Comparison of ENCODE assay signal across 10 cellular contexts in genomic region chr22:21791635-21792625, GRCh38. TPM values are rescaled to one million over a fixed set of nuclear protein-coding genes. Genes with fewer than 3 reads are reported as not detected.
A peak's percentile ranks its signal among the peaks of the same experiment; 100 is the strongest.
DNase-seq lines count a peak whose midpoint lies in the region; ATAC-seq and TF ChIP-seq lines count a peak whose summit lies in the region.
"Had no signal": no experiment of that assay in that cellular context is flagged by ENCODE, and none has a peak within 500 bp of the region (broad histone marks: within the 10 kb centered on the region; RNA-seq: fewer than 3 reads in every experiment).

No MANE protein-coding gene starts in this region.

- H2AFZ ChIP-seq in H9 (ENCODE audit: low read length) (no peak overlapping the region), neuronal stem cell (ENCODE audit: low read length) (no peak overlapping the region)

- H3K36me3 Mint-ChIP-seq in CD8-positive, alpha-beta T cell: peaks cover 54% of the 10 kb centered on the region
- H3K36me3 Mint-ChIP-seq in H9 (ENCODE audit: insufficient read depth in 1 of 3, low read depth in 3 of 3): peaks cover 13 to 40% (median 37%) of the 10 kb centered on the region in 3 experiments; a peak in 6 of 7 replicates
- peaks cover 34% of the 10 kb centered on the region for H3K36me3 Mint-ChIP-seq in Caco-2 (ENCODE audit: insufficient read depth, unreplicated experiment)

- H3K18ac ChIP-seq in H9 (ENCODE audit: insufficient read length, low read depth, low read length): no peak overlapping the region
- no peak overlapping the region for H3K18ac ChIP-seq in neuronal stem cell (ENCODE audit: low read length)

- DNase-seq in CD8-positive, alpha-beta T cell: peak in 1 of 7 experiments; percentile 1
- DNase-seq in H9 (no peak), right lobe of liver (no peak), Caco-2 (no peak), posterior cingulate gyrus (no peak), gastrocnemius medialis (no peak), neuronal stem cell (ENCODE audit: low spot score) (no peak)
- DNase-seq in activated CD8-positive, alpha-beta memory T cell treated with anti-CD3 and anti-CD28 coated beads, Interleukin-2, amount 50 U/mL, for 24 hours (ENCODE audit: extremely low read depth): peak; percentile 27
- DNase-seq: DMS 273 treated with DMSO at 0.1 percent for 48 hours had no signal

- peaks cover 18% of the 10 kb centered on the region for H3K36me3 ChIP-seq in CD8-positive, alpha-beta T cell (ENCODE audit: insufficient read depth, low read length)
- H3K36me3 ChIP-seq in right lobe of liver (peaks cover 0 to 23% (median 0%) of the 10 kb centered on the region in 4 donors), Caco-2 (ENCODE audit: control insufficient read depth, insufficient read depth, low read length) (no peaks in the 10 kb centered on the region; the same call in 1 of the 2 replicates), gastrocnemius medialis (peaks cover 2 to 19% of the 10 kb centered on the region in 2 donors), neuronal stem cell (replicated peaks in 1 of 2; ENCODE audit: control insufficient read depth in 2 of 2, insufficient read depth in 2 of 2, low read length in 2 of 2) (peaks cover 9 to 81% of the 10 kb centered on the region in 2 donors)

- TF ChIP-seq CTCF in CD8-positive, alpha-beta T cell (IDR thresholded peaks at IDR 0.05): no peak
- TF ChIP-seq CTCF in H9 (conservative IDR thresholded peaks at IDR 0.05) (no peak), right lobe of liver (IDR thresholded peaks at IDR 0.05) (peak in 1 of 4 donors; percentile 12), Caco-2 (IDR thresholded peaks at IDR 0.05; ENCODE audit: insufficient read depth in 1 of 2, low read depth in 1 of 2, low read length in 1 of 2, severe bottlenecking in 1 of 2, unreplicated experiment in 1 of 2) (no peak), gastrocnemius medialis (IDR thresholded peaks at IDR 0.05 in 4 of 5, conservative IDR thresholded peaks at IDR 0.05 in 1 of 5) (no peak)

- POLR2A ChIA-PET in CD8-positive, alpha-beta T cell (lab: Charles Lee): no interaction called here
- POLR2A ChIA-PET in Caco-2 (lab: Charles Lee): no interaction called here

- no peak overlapping the region for H4K91ac ChIP-seq in H9 (ENCODE audit: insufficient read length, low read depth, low read length)
- H4K91ac ChIP-seq in neuronal stem cell (ENCODE audit: low read depth, low read length, poor library complexity): no peak overlapping the region

- no TSS peak for BruUV-seq in Caco-2 (replicated peaks; lab: Mats Ljungman, UMichigan)

- peaks cover 17% of the 10 kb centered on the region for H3K4me1 Mint-ChIP-seq in CD8-positive, alpha-beta T cell (ENCODE audit: low read depth)
- no peaks in the 10 kb centered on the region for H3K4me1 Mint-ChIP-seq in H9
- no peaks in the 10 kb centered on the region for H3K4me1 Mint-ChIP-seq in Caco-2 (ENCODE audit: low read depth, unreplicated experiment)

- H3K23ac ChIP-seq in H9 (ENCODE audit: insufficient read length, low read depth, low read length) (no peak overlapping the region), neuronal stem cell (ENCODE audit: low read depth, low read length, poor library complexity) (no peak overlapping the region)

- ATAC-seq in CD8-positive, alpha-beta T cell: no peak
- peak in 3 of 4 donors; percentile 45 to 87 (median 49) for ATAC-seq in right lobe of liver
- no peak for ATAC-seq in gastrocnemius medialis

- H3K27ac Mint-ChIP-seq in CD8-positive, alpha-beta T cell: peak overlapping the region; percentile 4
- H3K27ac Mint-ChIP-seq in H9 (peak overlapping the region in 2 of 3 experiments; percentile 49 to 70; a peak in 4 of 7 replicates), Caco-2 (ENCODE audit: unreplicated experiment) (no peak overlapping the region)

- H3K4me3 Mint-ChIP-seq in CD8-positive, alpha-beta T cell: no peak overlapping the region
- H3K4me3 Mint-ChIP-seq in H9 (no peak overlapping the region), Caco-2 (ENCODE audit: unreplicated experiment) (no peak overlapping the region)

- no peaks in the 10 kb centered on the region for H3K9me3 Mint-ChIP-seq in CD8-positive, alpha-beta T cell
- H3K9me3 Mint-ChIP-seq in H9: no peaks in the 10 kb centered on the region
- no peaks in the 10 kb centered on the region for H3K9me3 Mint-ChIP-seq in Caco-2 (ENCODE audit: unreplicated experiment)

- H3K56ac ChIP-seq in H9 (ENCODE audit: insufficient read length, low read depth, low read length): no peak overlapping the region

- H2AK5ac ChIP-seq in H9 (ENCODE audit: insufficient read length, low read length): no peak overlapping the region
- H2AK5ac ChIP-seq in neuronal stem cell (ENCODE audit: low read depth, low read length): no peak overlapping the region

- no peak overlapping the region for H4K8ac ChIP-seq in H9 (replicated peaks; ENCODE audit: insufficient read length, low read depth, low read length)
- H4K8ac ChIP-seq in neuronal stem cell (ENCODE audit: low read depth, low read length): no peak overlapping the region

- H4K20me1 ChIP-seq in H9 (ENCODE audit: control insufficient read depth, insufficient read depth, insufficient read length): no peaks in the 10 kb centered on the region

- WGBS in H9 (ENCODE audit: extremely low coverage, insufficient read length, low lambda C conversion rate): no CpG with 5 or more reads among the region's 11 CpGs
- WGBS in right lobe of liver (ENCODE audit: insufficient coverage, low coverage, low lambda C conversion rate, missing lambda C conversion rate): 63% methylated on average over 11 of the region's 11 CpGs
- no CpG with 5 or more reads among the region's 11 CpGs for WGBS in neuronal stem cell (ENCODE audit: extremely low coverage in 2 of 2, insufficient read length in 2 of 2, insufficient replicate concordance in 1 of 2), 2 donors

- no peaks in the 10 kb centered on the region for H3K27me3 Mint-ChIP-seq in CD8-positive, alpha-beta T cell (ENCODE audit: low read depth)
- no peaks in the 10 kb centered on the region for H3K27me3 Mint-ChIP-seq in H9 (ENCODE audit: low read depth)
- no peaks in the 10 kb centered on the region for H3K27me3 Mint-ChIP-seq in Caco-2 (ENCODE audit: insufficient read depth, unreplicated experiment)

- no peaks in the 10 kb centered on the region for H3K9me3 ChIP-seq in CD8-positive, alpha-beta T cell (ENCODE audit: low read length)
- H3K9me3 ChIP-seq in H9 (ENCODE audit: control insufficient read depth, low read depth, low read length) (no peaks in the 10 kb centered on the region), right lobe of liver (no peaks in the 10 kb centered on the region), Caco-2 (no peaks in the 10 kb centered on the region), gastrocnemius medialis (no peaks in the 10 kb centered on the region), neuronal stem cell (replicated peaks in 1 of 2; ENCODE audit: control insufficient read depth in 2 of 2, insufficient read depth in 1 of 2, low read depth in 1 of 2, low read length in 2 of 2) (no peaks in the 10 kb centered on the region)
- H3K9me3 ChIP-seq: tibial nerve had no signal

- H2BK12ac ChIP-seq in H9 (ENCODE audit: insufficient read length, low read depth, low read length) (no peak overlapping the region), neuronal stem cell (ENCODE audit: low read length) (no peak overlapping the region)

- H3K9ac ChIP-seq in H9 (ENCODE audit: extremely low read depth, insufficient read length, low read length) (no peak overlapping the region), neuronal stem cell (ENCODE audit: low read depth, low read length, poor library complexity) (no peak overlapping the region)

- in situ Hi-C loops in gastrocnemius medialis (cut with MboI; ENCODE audit: low sequenced_read_pairs in 4 of 4): no loop called here

- no peaks in the 10 kb centered on the region for H3K4me1 ChIP-seq in CD8-positive, alpha-beta T cell (ENCODE audit: insufficient read depth, low read length)
- no peaks in the 10 kb centered on the region for H3K4me1 ChIP-seq in H9 (ENCODE audit: insufficient read depth, low read length)
- no peaks in the 10 kb centered on the region for H3K4me1 ChIP-seq in right lobe of liver
- no peaks in the 10 kb centered on the region for H3K4me1 ChIP-seq in Caco-2
- H3K4me1 ChIP-seq in gastrocnemius medialis: peaks cover 19 to 27% of the 10 kb centered on the region in 2 donors
- no peaks in the 10 kb centered on the region for H3K4me1 ChIP-seq in neuronal stem cell (ENCODE audit: control insufficient read depth in 2 of 2, insufficient read depth in 1 of 2, low read depth in 1 of 2, low read length in 2 of 2)

- no peak overlapping the region for H3T11ph ChIP-seq in H9 (ENCODE audit: low read length)

- H3K79me1 ChIP-seq in H9 (ENCODE audit: insufficient read depth, low read depth, low read length, poor library complexity, severe bottlenecking): no peaks in the 10 kb centered on the region
- peaks cover 2% of the 10 kb centered on the region for H3K79me1 ChIP-seq in neuronal stem cell (ENCODE audit: low read depth, low read length)

- H3K14ac ChIP-seq in H9 (ENCODE audit: insufficient read depth, low read length) (no peak overlapping the region), neuronal stem cell (ENCODE audit: low read length) (no peak overlapping the region)

- H3K4me2 ChIP-seq in H9 (ENCODE audit: insufficient read depth, insufficient read length, low read length) (no peak overlapping the region), neuronal stem cell (ENCODE audit: insufficient read depth, low read length, poor library complexity, severe bottlenecking) (no peak overlapping the region)

- intact Hi-C loops in CD8-positive, alpha-beta T cell (cut with DNase I, micrococcal nuclease): no loop called here
- intact Hi-C loops in right lobe of liver (cut with DNase I) (no loop called here), Caco-2 (cut with micrococcal nuclease; ENCODE audit: unreplicated experiment) (no loop called here), posterior cingulate gyrus (cut with DNase I) (no loop called here), gastrocnemius medialis (cut with DNase I; ENCODE audit: low total_unique reads) (no loop called here)

- H4K5ac ChIP-seq in H9 (ENCODE audit: insufficient read length, low read depth, low read length): no peak overlapping the region

- H3K4ac ChIP-seq in H9 (ENCODE audit: low read depth, low read length): no peak overlapping the region
- no peak overlapping the region for H3K4ac ChIP-seq in neuronal stem cell (ENCODE audit: low read length)

- no peaks in the 10 kb centered on the region for H3K23me2 ChIP-seq in H9 (ENCODE audit: insufficient read length, low read depth, low read length, poor library complexity, severe bottlenecking)

- TF ChIP-seq POLR2A in right lobe of liver (IDR thresholded peaks at IDR 0.05) (no peak), gastrocnemius medialis (IDR thresholded peaks at IDR 0.05) (no peak)

- H3K79me2 ChIP-seq in H9 (ENCODE audit: insufficient read depth, low read length): no peaks in the 10 kb centered on the region

- H3K27ac ChIP-seq in CD8-positive, alpha-beta T cell (ENCODE audit: low read depth, low read length): no peak overlapping the region
- no peak overlapping the region for H3K27ac ChIP-seq in H9 (ENCODE audit: insufficient read length, low read depth, low read length)
- H3K27ac ChIP-seq in right lobe of liver: no peak overlapping the region
- no peak overlapping the region for H3K27ac ChIP-seq in gastrocnemius medialis
- H3K27ac ChIP-seq in neuronal stem cell (replicated peaks; ENCODE audit: low read length): no peak overlapping the region
- H3K27ac ChIP-seq: tibial nerve had no signal

- H2BK20ac ChIP-seq in H9 (ENCODE audit: low read depth, low read length, poor library complexity, severe bottlenecking): no peak overlapping the region

- no peak overlapping the region for H2BK120ac ChIP-seq in H9 (ENCODE audit: low read depth, low read length, poor library complexity, severe bottlenecking)
- no peak overlapping the region for H2BK120ac ChIP-seq in neuronal stem cell (ENCODE audit: low read depth, low read length)

- H3K27me3 ChIP-seq in CD8-positive, alpha-beta T cell (ENCODE audit: insufficient read depth, low read length): no peaks in the 10 kb centered on the region
- H3K27me3 ChIP-seq in H9 (ENCODE audit: insufficient read depth, low read length): no peaks in the 10 kb centered on the region
- no peaks in the 10 kb centered on the region for H3K27me3 ChIP-seq in right lobe of liver
- no peaks in the 10 kb centered on the region for H3K27me3 ChIP-seq in Caco-2 (replicated peaks; ENCODE audit: control insufficient read depth, insufficient read depth, low read length)
- H3K27me3 ChIP-seq in gastrocnemius medialis: no peaks in the 10 kb centered on the region
- H3K27me3 ChIP-seq in neuronal stem cell (ENCODE audit: control insufficient read depth in 3 of 3, insufficient read depth in 3 of 3, low read depth in 1 of 3, low read length in 3 of 3): no peaks in the 10 kb centered on the region
- H3K27me3 ChIP-seq: tibial nerve had no signal

- no peak overlapping the region for H2BK5ac ChIP-seq in H9 (ENCODE audit: insufficient read length, low read length)
- H2BK5ac ChIP-seq in neuronal stem cell (ENCODE audit: low read length): no peak overlapping the region

- H2BK15ac ChIP-seq in H9 (ENCODE audit: low read depth, low read length): no peak overlapping the region
- H2BK15ac ChIP-seq in neuronal stem cell (ENCODE audit: low read length): no peak overlapping the region

- H3K4me3 ChIP-seq in CD8-positive, alpha-beta T cell (ENCODE audit: low read depth, low read length): no peak overlapping the region
- H3K4me3 ChIP-seq in right lobe of liver: no peak overlapping the region
- no peak overlapping the region for H3K4me3 ChIP-seq in Caco-2 (ENCODE audit: low read depth, low read length)
- H3K4me3 ChIP-seq in gastrocnemius medialis: no peak overlapping the region
- no peak overlapping the region for H3K4me3 ChIP-seq in neuronal stem cell (ENCODE audit: low read length in 2 of 2)
- H3K4me3 ChIP-seq: tibial nerve had no signal

- CTCF ChIA-PET in CD8-positive, alpha-beta T cell (lab: Charles Lee): no interaction called here
- CTCF ChIA-PET in Caco-2 (lab: Charles Lee): no interaction called here

RNA-seq across cellular contexts. Expression of gene YPEL1, which starts 56.3 kb away (rescaled TPM):
- total RNA-seq in CD8-positive, alpha-beta T cell: 1 to 10 TPM; 3.2 to 3.3 TPM
- total RNA-seq in H9 (2021) (5.4 and 8.1 TPM in 2 replicates), right lobe of liver (10 to 100 TPM in 1 of 6 experiments, 1 to 10 TPM in 5; 1.0 to 11.2 (median 2.7) TPM), Caco-2 (2022) (1.2 and 1.3 TPM in 2 replicates), gastrocnemius medialis (10 to 100 TPM; 23.6 to 42.1 (median 36.4) TPM)
- polyA plus RNA-seq in neuronal stem cell (2013, experiment 1 of 2): 27.0 TPM
- polyA plus RNA-seq in neuronal stem cell (2013, experiment 2 of 2): 27.1 TPM

Comparison
In these comparisons a context has a peak if more than half of its experiments do, and no peak if none do; other contexts are left out.
1. ATAC-seq: peak in right lobe of liver (3 of 4); none in CD8-positive, alpha-beta T cell (single experiment) and gastrocnemius medialis (0 of 2).